ENCODE assay signal across 8 cellular contexts in genomic region chr17:64448665-64449512, GRCh38.
DNase-seq lines count a peak whose midpoint lies in the region; ATAC-seq lines count a peak whose summit lies in the region.

Gene MILR1, plus strand, starts transcription at chr17:64449115. Its CDS starts 54 bp downstream, at chr17:64449169.

- peak within 1 kb of the TSS; percentile 61 for H3K27ac ChIP-seq in mucosa of rectum (ENCODE audit: low read depth in 2 of 2, low read length in 2 of 2)

- peaks cover 0 to 9% of the 10 kb centered on the region in 2 donors for H3K4me1 ChIP-seq in mucosa of rectum (ENCODE audit: control insufficient read depth in 2 of 2, insufficient read depth in 2 of 2, low read length in 2 of 2)

- no peaks in the 10 kb centered on the region for H3K9me3 ChIP-seq in mucosa of rectum (ENCODE audit: control insufficient read depth in 2 of 2, low read length in 2 of 2)

- no peaks in the 10 kb centered on the region for H3K36me3 ChIP-seq in mucosa of rectum (ENCODE audit: control insufficient read depth in 2 of 2, insufficient read depth in 2 of 2, low read length in 2 of 2)

- peak within 1 kb of the TSS in 1 of 2 donors; percentile 59 for H3K4me3 ChIP-seq in mucosa of rectum (ENCODE audit: low read length in 2 of 2)

- H3K27me3 ChIP-seq in mucosa of rectum (ENCODE audit: control insufficient read depth in 2 of 2, insufficient read depth in 2 of 2, low read length in 2 of 2), result no peaks in the 10 kb centered on the region

- DNase-seq in NCI-H226 (peak; percentile 84), cerebellar cortex (ENCODE audit: low spot score) (peak; percentile 5), NCI-H1105 treated with DMSO at 0.1 percent for 48 hours (lab: John Stamatoyannopoulos, UW) (no peak)
- no peak for DNase-seq in stimulated activated CD4-positive, alpha-beta T cell treated with anti-CD3 and anti-CD28 coated beads, Interleukin-4, amount 100 ng/mL, for 24 hours

- H3K9ac ChIP-seq in mucosa of rectum (ENCODE audit: low read depth in 1 of 2, low read length in 2 of 2), result no peak within 1 kb of the TSS

- peak; percentile 59 for ATAC-seq in GM18511 (IDR thresholded peaks at IDR 0.05; ENCODE audit: unreplicated experiment)
- no peak for ATAC-seq in HG02884 (IDR thresholded peaks at IDR 0.05; ENCODE audit: unreplicated experiment)
- no peak for ATAC-seq in GM18873 (IDR thresholded peaks at IDR 0.05; ENCODE audit: low FRiP score, unreplicated experiment)

Comparison
In these comparisons a context has a peak if more than half of its experiments do, and no peak if none do; other contexts are left out.
1. DNase-seq: peak in NCI-H226 (single experiment) and cerebellar cortex (single experiment); none in NCI-H1105 treated with DMSO at 0.1 percent for 48 hours (single experiment) and stimulated activated CD4-positive, alpha-beta T cell treated with anti-CD3 and anti-CD28 coated beads, Interleukin-4, amount 100 ng/mL, for 24 hours (single experiment).